In genomic region chr2:130910931-130911330, GRCh38 we compare ENCODE assay signal across 23 cellular contexts.
"Had no signal": no experiment of that assay in that cellular context is flagged by ENCODE, and none has a peak within 500 bp of the region (broad histone marks: within the 10 kb centered on the region; RNA-seq: fewer than 3 reads in every experiment).

No MANE protein-coding gene starts in this region.

- H3K36me3 ChIP-seq: cardiac muscle cell, Peyer's patch had no signal

- H3K9me3 ChIP-seq: Peyer's patch had no signal

- H3K27me3 ChIP-seq: cardiac muscle cell, Peyer's patch had no signal

- H3K4me3 ChIP-seq: cardiac muscle cell, Peyer's patch had no signal

- H3K27ac ChIP-seq: cardiac muscle cell, Peyer's patch had no signal

- DNase-seq: activated B cell treated with CpG ODN at 0.5 μM for 24 hours; activated CD4-positive, alpha-beta T cell treated with anti-CD3 and anti-CD28 coated beads for 1 hour; activated CD4-positive, alpha-beta T cell treated with anti-CD3 and anti-CD28 coated beads, Interleukin-2, amount 10 ng/mL, durations not matched to agents 24 days and 14 days; activated CD4-positive, alpha-beta T cell treated with anti-CD3 and anti-CD28 coated beads, Interleukin-2, amount 50 U/mL, for 48 hours; activated CD8-positive, alpha-beta memory T cell treated with anti-CD3 and anti-CD28 coated beads, Interleukin-2, amount 10 ng/mL, durations not matched to agents 7 days and 5 days; activated gamma-delta T cell; activated naive CD4-positive, alpha-beta T cell treated with anti-CD3 and anti-CD28 coated beads for 36 hours; activated T-cell treated with anti-CD3 and anti-CD28 coated beads, Interleukin-2, amount 50 U/mL, for 4 hours; amygdala; IMR-90; Kasumi-1; KBM-7; NCI-H1092; NCI-H1417 treated with DMSO at 0.1 percent for 48 hours; NCI-H1694; NCI-H2029; NCI-H2107; NCI-H510A treated with DMSO at 0.1 percent for 48 hours; NK-92 treated with Interleukin-12 subunit alpha and Interleukin-12 subunit beta, amount 100 ng/mL, for 24 hours; OCI-M1; Peyer's patch; SHP77 treated with DMSO at 0.1 percent for 48 hours had no signal

- H3K4me1 ChIP-seq: Peyer's patch had no signal
